25 cellular contexts compared by ENCODE assay signal in the genomic region with DNA sequence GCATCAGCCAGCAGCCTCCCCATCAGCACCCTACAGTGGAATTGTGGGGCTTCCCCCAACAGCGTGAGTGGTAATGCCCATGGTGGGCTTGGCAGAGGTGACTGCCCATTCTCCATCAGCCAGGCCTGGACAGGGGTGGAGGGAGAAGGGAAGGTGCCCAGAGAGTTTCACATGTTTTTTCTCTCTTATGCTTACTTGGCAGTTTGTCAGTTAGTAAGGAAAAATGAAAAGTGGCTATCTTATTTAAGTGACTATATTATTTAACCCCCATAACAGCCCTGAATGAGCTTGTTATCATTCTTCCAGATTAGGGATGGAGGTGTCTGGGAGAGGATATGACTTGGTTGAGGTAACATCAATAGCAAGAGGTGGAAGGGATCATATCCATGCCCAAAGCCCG.
"Had no signal": no experiment of that assay in that cellular context is flagged by ENCODE, and none has a peak within 500 bp of the region (broad histone marks: within the 10 kb centered on the region; RNA-seq: fewer than 3 reads in every experiment).

No MANE protein-coding gene starts in this region.

- H3K9me3 ChIP-seq: stomach, suprapubic skin, testis, thoracic aorta, thyroid gland, tibial artery, tibial nerve, transverse colon, upper lobe of left lung, upper lobe of right lung, uterus had no signal

- H3K4me3 ChIP-seq: stomach, suprapubic skin, testis, thoracic aorta, thyroid gland, tibial artery, tibial nerve, transverse colon, upper lobe of left lung, upper lobe of right lung, uterus had no signal

- DNase-seq: stimulated activated CD4-positive, alpha-beta T cell treated with anti-CD3 and anti-CD28 coated beads, Interleukin-2, amount 100 ng/mL, for 48 hours; stimulated activated CD4-positive, alpha-beta T cell treated with anti-CD3 and anti-CD28 coated beads, Interleukin-4, amount 100 ng/mL, for 1 hour; stimulated activated CD4-positive, alpha-beta T cell treated with anti-CD3 and anti-CD28 coated beads, Interleukin-4, amount 100 ng/mL, for 24 hours; stimulated activated CD4-positive, alpha-beta T cell treated with anti-CD3 and anti-CD28 coated beads, Interleukin-4, amount 100 ng/mL, for 4 hours; stimulated activated CD8-positive, alpha-beta memory T cell treated with anti-CD3 and anti-CD28 coated beads, Interleukin-4, amount 100 ng/mL, for 48 hours; stimulated activated naive B cell treated with anti-CD40 and anti-IgM and Interleukin-4, amounts not matched to agents 10 μg/mL and 1 μg/mL and 100 μg/mL, for 72 hours; stimulated activated naive CD4-positive, alpha-beta T cell; stimulated activated naive CD4-positive, alpha-beta T cell treated with Interleukin-2 at 50 U/mL for 16 hours; stimulated activated naive CD8-positive, alpha-beta T cell treated with anti-CD3 and anti-CD28 coated beads, Interleukin-15, amount 100 ng/mL, for 72 hours; stimulated activated naive CD8-positive, alpha-beta T cell treated with anti-CD3 and anti-CD28 coated beads, Interleukin-15, Interleukin-2, amounts not matched to agents 100 U/mL and 50 U/mL, for 24 hours; stomach; substantia nigra; testis; thyroid gland; tibial artery; transverse colon; upper lobe of left lung; upper lobe of right lung; uterus had no signal

- H3K36me3 ChIP-seq: stomach, suprapubic skin, thoracic aorta, thyroid gland, tibial artery, tibial nerve, transverse colon, upper lobe of left lung, upper lobe of right lung, uterus had no signal

- H3K4me1 ChIP-seq: stomach, suprapubic skin, testis, thyroid gland, tibial artery, tibial nerve, transverse colon, upper lobe of left lung, upper lobe of right lung, uterus had no signal

- FAIRE-seq: urothelium cell line had no signal

- H3K27ac ChIP-seq: stomach, suprapubic skin, testis, thoracic aorta, thyroid gland, tibial artery, tibial nerve, transverse colon, upper lobe of left lung, upper lobe of right lung, uterus had no signal

- H3K27me3 ChIP-seq: stomach, suprapubic skin, testis, thyroid gland, tibial artery, tibial nerve, transverse colon, upper lobe of left lung, upper lobe of right lung, uterus had no signal

- ATAC-seq: stimulated activated effector memory CD8-positive, alpha-beta T cell treated with anti-CD3 and anti-CD28 coated beads, Interleukin-12 subunit alpha, Interleukin-12 subunit beta, amount 100 ng/mL, for 72 hours; stimulated activated memory B cell treated with anti-CD40 and anti-IgM and Interleukin-4, amounts not matched to agents 10 μg/mL and 1 μg/mL and 100 μg/mL, for 72 hours; stimulated activated naive B cell treated with anti-CD40 and anti-IgM and Interleukin-4, amounts not matched to agents 10 μg/mL and 1 μg/mL and 100 μg/mL, for 72 hours; stimulated activated naive CD8-positive, alpha-beta T cell treated with anti-CD3 and anti-CD28 coated beads, Interleukin-15, amount 100 ng/mL, for 72 hours; stimulated activated naive CD8-positive, alpha-beta T cell treated with anti-CD3 and anti-CD28 coated beads, Interleukin-15, Interleukin-2, amounts not matched to agents 100 U/mL and 50 U/mL, for 24 hours; upper lobe of right lung had no signal
